27 cellular contexts compared by ENCODE assay signal in genomic region chr11:62153087-62153395, GRCh38. TPM values are rescaled to one million over a fixed set of nuclear protein-coding genes. Genes with fewer than 3 reads are reported as not detected.
"Had no signal": no experiment of that assay in that cellular context is flagged by ENCODE, and none has a peak within 500 bp of the region (broad histone marks: within the 10 kb centered on the region; RNA-seq: fewer than 3 reads in every experiment).

No MANE protein-coding gene starts in this region.

- H3K4me3 ChIP-seq: esophagus muscularis mucosa, lung, psoas muscle, skin epidermis, transverse colon had no signal

- H3K27ac ChIP-seq: esophagus muscularis mucosa, psoas muscle, transverse colon, VCaP had no signal

- ATAC-seq: activated CD4-positive, CD25-positive, alpha-beta regulatory T cell treated with anti-CD3 and anti-CD28 coated beads, Interleukin-2, amount 50 U/mL, for 24 hours; activated CD8-positive, alpha-beta memory T cell treated with anti-CD3 and anti-CD28 coated beads, Interleukin-2, amount 10 ng/mL, durations not matched to agents 7 days and 5 days; activated CD8-positive, alpha-beta T cell treated with anti-CD3 and anti-CD28 coated beads for 36 hours; left lobe of liver; natural killer cell; psoas muscle; stimulated activated memory B cell treated with anti-CD40 and anti-IgM and Interleukin-4, amounts not matched to agents 10 μg/mL and 1 μg/mL and 100 μg/mL, for 72 hours had no signal

- H3K9me3 ChIP-seq: esophagus muscularis mucosa, psoas muscle, transverse colon had no signal

- H3K27me3 ChIP-seq: esophagus muscularis mucosa, transverse colon had no signal

- H3K4me1 ChIP-seq: transverse colon had no signal

- DNase-seq: activated CD4-positive, alpha-beta T cell treated with anti-CD3 and anti-CD28 coated beads, Interleukin-2, amount 10 ng/mL, durations not matched to agents 24 days and 14 days; activated CD8-positive, alpha-beta T cell treated with anti-CD3 and anti-CD28 coated beads for 36 hours; activated gamma-delta T cell; activated T-cell treated with anti-CD3 and anti-CD28 coated beads for 4 hours; caudate nucleus; effector memory CD4-positive, alpha-beta T cell; kidney; midbrain; natural killer cell; psoas muscle; right cardiac atrium; stimulated activated CD4-positive, alpha-beta T cell treated with anti-CD3 and anti-CD28 coated beads, Interleukin-2, amount 100 ng/mL, for 24 hours; T-helper 2 cell; transverse colon had no signal

RNA-seq across cellular contexts. Expression of gene SCGB1D1, which starts 37.0 kb away (rescaled TPM):
- total RNA-seq: activated CD4-positive, alpha-beta T cell treated with anti-CD3 and anti-CD28 coated beads, Interleukin-2, amount 10 ng/mL, durations not matched to agents 24 days and 14 days; activated CD8-positive, alpha-beta memory T cell treated with anti-CD3 and anti-CD28 coated beads, Interleukin-2, amount 10 ng/mL, durations not matched to agents 7 days and 5 days; activated CD8-positive, alpha-beta T cell treated with anti-CD3 and anti-CD28 coated beads for 36 hours; activated T-helper 1 cell treated with anti-CD3 and anti-CD28 coated beads, Interleukin-12 subunit alpha, Interleukin-12 subunit beta, Interleukin-2, Interleukin-4 antibody, amounts not matched to agents 30 ng/mL and 10 ng/mL and 1 ng/mL, durations not matched to agents 14 hours and 24 hours and 36 hours; aorta; esophagus muscularis mucosa; fibroblast of villous mesenchyme; kidney; left lobe of liver; lung; natural killer cell; osteocyte; psoas muscle; right cardiac atrium; temporal lobe; transverse colon had no signal

RNA-seq across cellular contexts. Expression of gene SCGB2A1, which starts 55.4 kb away (rescaled TPM):
- total RNA-seq: activated CD4-positive, alpha-beta T cell treated with anti-CD3 and anti-CD28 coated beads, Interleukin-2, amount 10 ng/mL, durations not matched to agents 24 days and 14 days; activated CD8-positive, alpha-beta memory T cell treated with anti-CD3 and anti-CD28 coated beads, Interleukin-2, amount 10 ng/mL, durations not matched to agents 7 days and 5 days; activated CD8-positive, alpha-beta T cell treated with anti-CD3 and anti-CD28 coated beads for 36 hours; activated T-helper 1 cell treated with anti-CD3 and anti-CD28 coated beads, Interleukin-12 subunit alpha, Interleukin-12 subunit beta, Interleukin-2, Interleukin-4 antibody, amounts not matched to agents 30 ng/mL and 10 ng/mL and 1 ng/mL, durations not matched to agents 14 hours and 24 hours and 36 hours; aorta; esophagus muscularis mucosa; fibroblast of villous mesenchyme; left lobe of liver; natural killer cell; osteocyte; psoas muscle; right cardiac atrium; temporal lobe had no signal
